In genomic region chr1:5637171-5637570, GRCh38 we compare ENCODE assay signal across 9 cellular contexts.
DNase-seq lines count a peak whose midpoint lies in the region; ATAC-seq and TF ChIP-seq lines count a peak whose summit lies in the region.
"Had no signal": no experiment of that assay in that cellular context is flagged by ENCODE, and none has a peak within 500 bp of the region (broad histone marks: within the 10 kb centered on the region; RNA-seq: fewer than 3 reads in every experiment).

No MANE protein-coding gene starts in this region.

- peak; percentile 65 for TF ChIP-seq CTCF in GM12872 (IDR thresholded peaks at IDR 0.05; ENCODE audit: insufficient read depth, low read depth, low read length)
- TF ChIP-seq CTCF in RWPE1 (conservative IDR thresholded peaks at IDR 0.05; ENCODE audit: low read depth): peak; percentile 66
- peak in 5 of 6 experiments; percentile 38 to 82 (median 59) for TF ChIP-seq CTCF in esophagus squamous epithelium (IDR thresholded peaks at IDR 0.05)
- no peak for TF ChIP-seq CTCF in WTC11 (IDR thresholded peaks at IDR 0.05)

- H3K4me3 ChIP-seq in esophagus squamous epithelium: no peak overlapping the region

- H3K36me3 ChIP-seq in esophagus squamous epithelium: no peaks in the 10 kb centered on the region

- no peaks in the 10 kb centered on the region for H3K4me1 Mint-ChIP-seq in WTC11

- peak; percentile 2 for DNase-seq in CD1c-positive myeloid dendritic cell (ENCODE audit: extremely low spot score)
- no peak for DNase-seq in RWPE1 (ENCODE audit: low spot score)
- DNase-seq in esophagus squamous epithelium (lab: John Stamatoyannopoulos, UW): no peak
- DNase-seq in WTC11 (ENCODE audit: low spot score): no peak
- DNase-seq in NCI-H2107 (lab: John Stamatoyannopoulos, UW): no peak
- DNase-seq: NCI-H510A had no signal

- TF ChIP-seq POLR2A in esophagus squamous epithelium (IDR thresholded peaks at IDR 0.05): no peak

- CTCF ChIA-PET in RWPE1 (lab: Yijun Ruan, JAX): interaction anchor here (0.6 to 5.0 kb wide), 6 partner anchors 21 to 1709 kb away, joined by 3 to 34 read pairs (median 4); no protein-coding TSS in a partner anchor
- CTCF ChIA-PET in WTC11 (lab: Charles Lee): interaction anchor here (1.0 to 5.7 kb wide), 2 partner anchors 109 to 194 kb away, joined by 3 to 23 read pairs; no protein-coding TSS in a partner anchor

- 43 to 48% methylated on average over 2 of the region's 2 CpGs for WGBS in esophagus squamous epithelium, 2 donors

- ATAC-seq in HG02623 (IDR thresholded peaks at IDR 0.05; ENCODE audit: unreplicated experiment): no peak
- ATAC-seq in WTC11: no peak
- ATAC-seq in activated CD4-positive, CD25-positive, alpha-beta regulatory T cell treated with anti-CD3 and anti-CD28 coated beads, Interleukin-2, amount 50 U/mL, for 24 hours: no peak

- H3K27me3 ChIP-seq in esophagus squamous epithelium: peaks cover 0 to 66% (median 0%) of the 10 kb centered on the region in 4 donors

- POLR2A ChIA-PET in RWPE1 (lab: Yijun Ruan, JAX; ENCODE audit: low non-redundant PET): no interaction called here
- POLR2A ChIA-PET in WTC11 (lab: Charles Lee): no interaction called here

- no peak overlapping the region for H3K4me3 Mint-ChIP-seq in WTC11

- peaks cover 74% of the 10 kb centered on the region for H3K9me3 Mint-ChIP-seq in WTC11

- intact Hi-C loops in esophagus squamous epithelium (cut with DNase I): loop anchor here (5.0 to 10.0 kb wide), 2 partner anchors 110 to 278 kb away; no protein-coding TSS in a partner anchor

- H3K27ac ChIP-seq in RWPE1 (no peak overlapping the region), esophagus squamous epithelium (no peak overlapping the region)

- H3K36me3 Mint-ChIP-seq in WTC11: peaks cover 37% of the 10 kb centered on the region

- H3K27me3 Mint-ChIP-seq in WTC11 (ENCODE audit: low read depth): peaks cover 7% of the 10 kb centered on the region

- H3K9me3 ChIP-seq in esophagus squamous epithelium: no peaks in the 10 kb centered on the region

- no peaks in the 10 kb centered on the region for H3K4me1 ChIP-seq in esophagus squamous epithelium

- no peak overlapping the region for H3K27ac Mint-ChIP-seq in WTC11

TF ChIP-seq in WTC11, 78 proteins besides CTCF, POLR2A, EP300 and RAD21:
- no peak for TF ChIP-seq GABPB1 (CRISPR knock-in tag; IDR thresholded peaks at IDR 0.05)
- TF ChIP-seq ELF4 (CRISPR knock-in tag; IDR thresholded peaks at IDR 0.05; ENCODE audit: low read depth): no peak
- TF ChIP-seq ERG (CRISPR knock-in tag; IDR thresholded peaks at IDR 0.05): no peak
